24 cellular contexts compared by ENCODE assay signal in the genomic region with DNA sequence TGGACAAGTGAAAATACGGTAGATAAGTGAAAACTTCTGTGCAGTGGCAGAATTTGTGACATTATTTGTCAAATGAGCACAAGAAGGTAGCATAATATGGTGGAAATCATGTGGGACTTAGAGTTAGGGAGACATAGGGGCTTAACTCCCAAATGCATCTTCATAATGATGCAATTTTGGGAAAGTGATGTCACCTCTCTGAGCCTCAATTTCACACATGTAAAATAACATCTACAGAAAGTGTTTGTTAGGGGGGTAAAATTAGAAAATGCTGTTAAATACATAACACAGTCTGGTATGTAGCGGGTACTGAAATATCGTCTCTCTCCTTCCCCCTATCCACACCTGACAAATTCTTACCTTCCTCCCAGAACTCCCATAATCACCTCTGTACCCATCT.
"Had no signal": no experiment of that assay in that cellular context is flagged by ENCODE, and none has a peak within 500 bp of the region (broad histone marks: within the 10 kb centered on the region; RNA-seq: fewer than 3 reads in every experiment).

No MANE protein-coding gene starts in this region.

- H3K4me1 ChIP-seq: neural progenitor cell, parathyroid adenoma, psoas muscle, stomach, thyroid gland, transverse colon, upper lobe of right lung, uterus had no signal

- H3K36me3 ChIP-seq: neural progenitor cell, ovary, stomach, thoracic aorta, thyroid gland, upper lobe of right lung, uterus had no signal

- FAIRE-seq: small intestine had no signal

- H3K9ac ChIP-seq: neural progenitor cell, parathyroid adenoma had no signal

- H3K9me3 ChIP-seq: ovary, stomach, thoracic aorta, thyroid gland, upper lobe of right lung, uterus had no signal

- ATAC-seq: naive thymus-derived CD4-positive, alpha-beta T cell; natural killer cell; psoas muscle; right cardiac atrium; sciatic nerve; stimulated activated effector memory CD8-positive, alpha-beta T cell treated with anti-CD3 and anti-CD28 coated beads, Interleukin-12 subunit alpha, Interleukin-12 subunit beta, amount 100 ng/mL, for 72 hours; stimulated activated naive B cell treated with anti-CD40 and anti-IgM and Interleukin-4, amounts not matched to agents 10 μg/mL and 1 μg/mL and 100 μg/mL, for 72 hours; upper lobe of right lung had no signal

- H3K27me3 ChIP-seq: ovary, thyroid gland, upper lobe of right lung, uterus had no signal

- H2AFZ ChIP-seq: neural progenitor cell, parathyroid adenoma had no signal

- DNase-seq: naive thymus-derived CD4-positive, alpha-beta T cell; natural killer cell; occipital lobe; ovary; posterior cingulate gyrus; psoas muscle; right cardiac atrium; small intestine; stimulated activated CD4-positive, alpha-beta T cell treated with anti-CD3 and anti-CD28 coated beads, Interleukin-15, amount 100 ng/mL, for 24 hours; stimulated activated CD4-positive, alpha-beta T cell treated with anti-CD3 and anti-CD28 coated beads, Interleukin-2, amount 100 ng/mL, for 24 hours; stimulated activated CD4-positive, alpha-beta T cell treated with anti-CD3 and anti-CD28 coated beads, Interleukin-2, amount 100 ng/mL, for 48 hours; stimulated activated CD4-positive, alpha-beta T cell treated with anti-CD3 and anti-CD28 coated beads, Interleukin-4, amount 100 ng/mL, for 24 hours; stimulated activated naive B cell treated with anti-CD40 and anti-IgM and Interleukin-4, amounts not matched to agents 10 μg/mL and 1 μg/mL and 100 μg/mL, for 72 hours; stimulated activated naive CD4-positive, alpha-beta T cell treated with Interleukin-2 at 50 U/mL for 16 hours; stomach; thyroid gland; transverse colon; upper lobe of right lung; uterus had no signal

- H3K4me3 ChIP-seq: neural progenitor cell, ovary, psoas muscle, stomach, thoracic aorta, thyroid gland, transverse colon, upper lobe of right lung, uterus had no signal

- H3K4me2 ChIP-seq: neural progenitor cell had no signal

- H3K79me2 ChIP-seq: parathyroid adenoma had no signal

- H3K27ac ChIP-seq: neural progenitor cell, ovary, parathyroid adenoma, psoas muscle, stomach, thoracic aorta, thyroid gland, transverse colon, upper lobe of right lung had no signal
